11 cellular contexts compared by ENCODE assay signal in the genomic region with DNA sequence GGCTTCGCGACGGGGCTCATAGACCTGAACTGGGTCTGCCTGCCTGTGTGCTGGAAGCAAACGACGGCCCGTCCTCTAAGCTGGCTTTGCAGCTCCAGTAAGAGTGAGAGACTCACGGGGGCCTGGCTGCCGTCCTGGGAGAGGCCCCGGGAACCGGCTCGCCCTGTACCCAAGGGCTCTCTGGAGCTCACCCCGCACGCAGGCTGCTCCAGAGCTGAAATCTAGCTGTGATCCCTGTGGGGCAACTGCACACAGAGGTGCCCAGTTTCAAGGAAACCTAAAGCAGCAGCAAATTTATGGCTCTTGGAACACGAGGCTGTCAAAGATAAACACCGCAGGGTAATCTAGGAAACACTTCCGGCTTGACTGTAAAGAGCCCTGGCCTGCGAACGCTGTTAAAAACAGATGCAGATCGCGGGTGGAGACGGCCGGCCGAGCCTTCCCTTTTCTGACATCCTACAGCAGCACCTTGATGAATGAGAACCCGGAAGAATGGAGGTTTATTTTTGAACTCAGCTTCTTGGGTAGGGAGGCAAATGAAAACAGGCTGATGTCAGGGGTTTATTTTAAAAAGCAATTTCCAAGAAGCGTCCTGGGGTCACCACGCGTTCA. TPM values are rescaled to one million over a fixed set of nuclear protein-coding genes. Genes with fewer than 3 reads are reported as not detected.
DNase-seq lines count a peak whose midpoint lies in the region; ATAC-seq and TF ChIP-seq lines count a peak whose summit lies in the region.
"Had no signal": no experiment of that assay in that cellular context is flagged by ENCODE, and none has a peak within 500 bp of the region (broad histone marks: within the 10 kb centered on the region; RNA-seq: fewer than 3 reads in every experiment).

No MANE protein-coding gene starts in this region.

- H3K4me1 ChIP-seq in heart left ventricle, result peaks cover 0 to 52% (median 35%) of the 10 kb centered on the region in 12 donors

- peak overlapping the region in 9 of 12 donors; percentile 24 to 72 (median 37) for H3K27ac ChIP-seq in heart left ventricle
- H3K27ac ChIP-seq: 22Rv1 had no signal

- TF ChIP-seq POLR2A in heart left ventricle (IDR thresholded peaks at IDR 0.05), result no peak

- WGBS in heart left ventricle, 4 donors, result 21 to 32% (median 27%) methylated on average over 19 to 27 of the region's 27 CpGs

- DNase-seq in DMS53 (lab: John Stamatoyannopoulos, UW) (peak; percentile 51), DMS53 treated with DMSO at 0.1 percent for 48 hours (lab: John Stamatoyannopoulos, UW; ENCODE audit: unreplicated experiment) (no peak), UCSD-AML1 (lab: John Stamatoyannopoulos, UW; ENCODE audit: unreplicated experiment) (peak; percentile 46), heart left ventricle (peak in 1 of 5 donors; percentile 61), anterior cingulate cortex (lab: John Stamatoyannopoulos, UW) (no peak), SKM-1 treated with dmso at 0.1 percent for 144 hours (lab: John Stamatoyannopoulos, UW; ENCODE audit: unreplicated experiment) (no peak)
- peak; percentile 37 for DNase-seq in stimulated activated CD8-positive, alpha-beta memory T cell treated with anti-CD3 and anti-CD28 coated beads, Interleukin-4, amount 100 ng/mL, for 48 hours
- DNase-seq: NCI-H1048 had no signal

- peak overlapping the region in 1 of 12 donors; percentile 9 for H3K4me3 ChIP-seq in heart left ventricle

- intact Hi-C loops in heart left ventricle (cut with DNase I), result no loop called here

- H3K36me3 ChIP-seq in heart left ventricle, result peaks cover 0 to 32% (median 13%) of the 10 kb centered on the region in 9 donors

- ATAC-seq in heart left ventricle, result peak; percentile 21 to 55 (median 40)
- no peak for ATAC-seq in GM21528 (IDR thresholded peaks at IDR 0.05; ENCODE audit: low FRiP score, unreplicated experiment)

- H3K27me3 ChIP-seq in heart left ventricle, result no peaks in the 10 kb centered on the region

- peaks cover 0 to 7% (median 0%) of the 10 kb centered on the region in 12 donors for H3K9me3 ChIP-seq in heart left ventricle

- no peak for TF ChIP-seq CTCF in heart left ventricle (IDR thresholded peaks at IDR 0.05)

RNA-seq across cellular contexts. Expression of a gene that starts 29.4 kb away (rescaled TPM):
- under 1 TPM in 3 of 9 donors, not detected in 6; 0.05 to 0.48 (median 0.10) TPM for total RNA-seq in heart left ventricle
- polyA plus RNA-seq in heart left ventricle, result under 1 TPM; 0.01 to 0.04 TPM
- polyA plus RNA-seq: neural cell had no signal

Comparison
In these comparisons a context has a peak if more than half of its experiments do, and no peak if none do; other contexts are left out.
1. DNase-seq: peak in DMS53 (single experiment), UCSD-AML1 (single experiment) and stimulated activated CD8-positive, alpha-beta memory T cell treated with anti-CD3 and anti-CD28 coated beads, Interleukin-4, amount 100 ng/mL, for 48 hours (single experiment); none in DMS53 treated with DMSO at 0.1 percent for 48 hours (single experiment), anterior cingulate cortex (0 of 58) and SKM-1 treated with dmso at 0.1 percent for 144 hours (single experiment).